In genomic region chr1:48418742-48419141, GRCh38 we compare ENCODE assay signal across 32 cellular contexts.
"Had no signal": no experiment of that assay in that cellular context is flagged by ENCODE, and none has a peak within 500 bp of the region (broad histone marks: within the 10 kb centered on the region; RNA-seq: fewer than 3 reads in every experiment).

No MANE protein-coding gene starts in this region.

- H3K4me1 Mint-ChIP-seq: activated B cell treated with CpG ODN at 0.5 μM for 24 hours; activated CD4-positive, alpha-beta T cell treated with anti-CD3 and anti-CD28 coated beads, Interleukin-2, amount 10 ng/mL, durations not matched to agents 24 days and 14 days; activated naive CD8-positive, alpha-beta T cell treated with anti-CD3 and anti-CD28 coated beads for 36 hours; activated T-helper 17 cell treated with anti-CD3 and anti-CD28 coated beads, Interleukin-2, amount 50 U/mL, for 72 hours; brain; central memory CD8-positive, alpha-beta T cell had no signal

- H3K36me3 Mint-ChIP-seq: activated CD4-positive, alpha-beta memory T cell treated with anti-CD3 and anti-CD28 coated beads for 36 hours; activated naive CD4-positive, alpha-beta T cell treated with anti-CD3 and anti-CD28 coated beads, Interleukin-2, amount 50 U/mL, for 72 hours; activated naive CD8-positive, alpha-beta T cell treated with anti-CD3 and anti-CD28 coated beads for 36 hours had no signal

- ATAC-seq: activated CD8-positive, alpha-beta T cell treated with anti-CD3 and anti-CD28 coated beads for 36 hours; activated naive CD4-positive, alpha-beta T cell treated with anti-CD3 and anti-CD28 coated beads, Interleukin-2, amount 50 U/mL, for 72 hours; activated T-cell treated with anti-CD3 and anti-CD28 coated beads, Interleukin-2, amount 50 U/mL, for 4 hours; activated T-cell treated with anti-CD3 and anti-CD28 coated beads, Interleukin-2, amount 50 U/mL, for 72 hours; activated T-helper 17 cell treated with anti-CD3 and anti-CD28 coated beads, Interleukin-2, amount 50 U/mL, for 72 hours had no signal

- DNase-seq: activated B cell treated with CpG ODN at 0.5 μM for 24 hours; activated CD4-positive, alpha-beta memory T cell treated with anti-CD3 and anti-CD28 coated beads for 36 hours; activated CD4-positive, alpha-beta T cell treated with anti-CD3 and anti-CD28 coated beads for 4 hours; activated CD4-positive, alpha-beta T cell treated with anti-CD3 and anti-CD28 coated beads, Interleukin-2, amount 10 ng/mL, durations not matched to agents 24 days and 14 days; activated CD4-positive, alpha-beta T cell treated with anti-CD3 and anti-CD28 coated beads, Interleukin-2, amount 50 U/mL, for 1 hour; activated CD4-positive, alpha-beta T cell treated with anti-CD3 and anti-CD28 coated beads, Interleukin-2, amount 50 U/mL, for 4 hours; activated CD4-positive, CD25-positive, alpha-beta regulatory T cell treated with anti-CD3 and anti-CD28 coated beads, Interleukin-2, amount 50 U/mL, for 72 hours; activated CD8-positive, alpha-beta memory T cell treated with anti-CD3 and anti-CD28 coated beads, Interleukin-2, amount 50 U/mL, for 4 hours; activated CD8-positive, alpha-beta T cell treated with anti-CD3 and anti-CD28 coated beads for 36 hours; activated effector memory CD4-positive, alpha-beta T cell treated with anti-CD3 and anti-CD28 coated beads, Interleukin-2, amount 50 U/mL, for 16 hours; activated gamma-delta T cell treated with Interleukin-2 at 50 U/mL for 16 hours; activated naive CD4-positive, alpha-beta T cell; activated naive CD4-positive, alpha-beta T cell treated with anti-CD3 and anti-CD28 coated beads for 36 hours; activated naive CD8-positive, alpha-beta T cell treated with anti-CD3 and anti-CD28 coated beads for 36 hours; activated T-cell treated with anti-CD3 and anti-CD28 coated beads for 4 hours; activated T-cell treated with anti-CD3 and anti-CD28 coated beads, Interleukin-2, amount 50 U/mL, for 1 hour; activated T-cell treated with anti-CD3 and anti-CD28 coated beads, Interleukin-2, amount 50 U/mL, for 4 hours; activated T-cell treated with anti-CD3 and anti-CD28 coated beads, Interleukin-2, amount 50 U/mL, for 72 hours; adrenal gland; amniotic stem cell; caudate nucleus; cerebellar nuclear complex; T-helper 1 cell; T-helper 2 cell; T-helper 9 cell had no signal

- H3K4me3 Mint-ChIP-seq: activated B cell treated with CpG ODN at 0.5 μM for 24 hours; activated CD4-positive, alpha-beta memory T cell treated with anti-CD3 and anti-CD28 coated beads for 36 hours; activated CD4-positive, alpha-beta T cell treated with anti-CD3 and anti-CD28 coated beads, Interleukin-2, amount 10 ng/mL, durations not matched to agents 24 days and 14 days; activated CD8-positive, alpha-beta T cell treated with anti-CD3 and anti-CD28 coated beads for 36 hours; activated naive CD4-positive, alpha-beta T cell treated with anti-CD3 and anti-CD28 coated beads for 36 hours; activated naive CD8-positive, alpha-beta T cell treated with anti-CD3 and anti-CD28 coated beads for 36 hours; activated T-cell treated with anti-CD3 and anti-CD28 coated beads, Interleukin-2, amount 50 U/mL, for 4 hours; activated T-cell treated with anti-CD3 and anti-CD28 coated beads, Interleukin-2, amount 50 U/mL, for 72 hours; activated T-helper 1 cell treated with anti-CD3 and anti-CD28 coated beads, Interleukin-12 subunit alpha, Interleukin-12 subunit beta, Interleukin-2, Interleukin-4 antibody, amounts not matched to agents 30 ng/mL and 10 ng/mL and 1 ng/mL, durations not matched to agents 14 hours and 24 hours and 36 hours; activated T-helper 17 cell treated with anti-CD3 and anti-CD28 coated beads, Interleukin-2, amount 50 U/mL, for 72 hours; brain; central memory CD8-positive, alpha-beta T cell; T-helper 1 cell treated with Interleukin-12 subunit alpha and Interleukin-12 subunit beta and Interleukin-4 antibody, amounts not matched to agents 30 μg/mL and 1 μg/mL, for 36 hours; T-helper 2 cell treated with Interferon-gamma antibody and Interleukin-4, amounts not matched to agents 5 μg/mL and 100 μg/mL, for 36 hours had no signal

- H3K27me3 Mint-ChIP-seq: activated B cell treated with CpG ODN at 0.5 μM for 24 hours; activated CD4-positive, alpha-beta T cell treated with anti-CD3 and anti-CD28 coated beads, Interleukin-2, amount 10 ng/mL, durations not matched to agents 24 days and 14 days; activated naive CD8-positive, alpha-beta T cell treated with anti-CD3 and anti-CD28 coated beads for 36 hours; activated T-helper 17 cell treated with anti-CD3 and anti-CD28 coated beads, Interleukin-2, amount 50 U/mL, for 72 hours; brain had no signal

- H3K27ac Mint-ChIP-seq: activated B cell treated with CpG ODN at 0.5 μM for 24 hours; activated CD4-positive, alpha-beta memory T cell treated with anti-CD3 and anti-CD28 coated beads for 36 hours; activated CD4-positive, alpha-beta T cell treated with anti-CD3 and anti-CD28 coated beads, Interleukin-2, amount 10 ng/mL, durations not matched to agents 24 days and 14 days; activated CD8-positive, alpha-beta T cell treated with anti-CD3 and anti-CD28 coated beads for 36 hours; activated naive CD4-positive, alpha-beta T cell treated with anti-CD3 and anti-CD28 coated beads for 36 hours; activated naive CD4-positive, alpha-beta T cell treated with anti-CD3 and anti-CD28 coated beads, Interleukin-2, amount 50 U/mL, for 72 hours; activated naive CD8-positive, alpha-beta T cell treated with anti-CD3 and anti-CD28 coated beads for 36 hours; activated T-cell treated with anti-CD3 and anti-CD28 coated beads, Interleukin-2, amount 50 U/mL, for 72 hours; activated T-helper 1 cell treated with anti-CD3 and anti-CD28 coated beads, Interleukin-12 subunit alpha, Interleukin-12 subunit beta, Interleukin-2, Interleukin-4 antibody, amounts not matched to agents 30 ng/mL and 10 ng/mL and 1 ng/mL, durations not matched to agents 14 hours and 24 hours and 36 hours; activated T-helper 17 cell treated with anti-CD3 and anti-CD28 coated beads, Interleukin-2, amount 50 U/mL, for 72 hours; T-helper 1 cell treated with Interleukin-12 subunit alpha and Interleukin-12 subunit beta and Interleukin-4 antibody, amounts not matched to agents 30 μg/mL and 1 μg/mL, for 36 hours; T-helper 2 cell treated with Interferon-gamma antibody and Interleukin-4, amounts not matched to agents 5 μg/mL and 100 μg/mL, for 36 hours had no signal

- H3K9me3 Mint-ChIP-seq: activated B cell treated with CpG ODN at 0.5 μM for 24 hours; activated CD4-positive, alpha-beta memory T cell treated with anti-CD3 and anti-CD28 coated beads for 36 hours; activated CD4-positive, alpha-beta T cell treated with anti-CD3 and anti-CD28 coated beads, Interleukin-2, amount 10 ng/mL, durations not matched to agents 24 days and 14 days; activated CD8-positive, alpha-beta T cell treated with anti-CD3 and anti-CD28 coated beads for 36 hours; activated naive CD4-positive, alpha-beta T cell treated with anti-CD3 and anti-CD28 coated beads for 36 hours; activated naive CD4-positive, alpha-beta T cell treated with anti-CD3 and anti-CD28 coated beads, Interleukin-2, amount 50 U/mL, for 72 hours; activated naive CD8-positive, alpha-beta T cell treated with anti-CD3 and anti-CD28 coated beads for 36 hours; activated T-cell treated with anti-CD3 and anti-CD28 coated beads, Interleukin-2, amount 50 U/mL, for 4 hours; activated T-cell treated with anti-CD3 and anti-CD28 coated beads, Interleukin-2, amount 50 U/mL, for 72 hours; activated T-helper 1 cell treated with anti-CD3 and anti-CD28 coated beads, Interleukin-12 subunit alpha, Interleukin-12 subunit beta, Interleukin-2, Interleukin-4 antibody, amounts not matched to agents 30 ng/mL and 10 ng/mL and 1 ng/mL, durations not matched to agents 14 hours and 24 hours and 36 hours; activated T-helper 17 cell treated with anti-CD3 and anti-CD28 coated beads, Interleukin-2, amount 50 U/mL, for 72 hours; brain; central memory CD8-positive, alpha-beta T cell; T-helper 1 cell treated with Interleukin-12 subunit alpha and Interleukin-12 subunit beta and Interleukin-4 antibody, amounts not matched to agents 30 μg/mL and 1 μg/mL, for 36 hours; T-helper 2 cell treated with Interferon-gamma antibody and Interleukin-4, amounts not matched to agents 5 μg/mL and 100 μg/mL, for 36 hours had no signal
